Comparison of ENCODE assay signal across 8 cellular contexts in the genomic region with DNA sequence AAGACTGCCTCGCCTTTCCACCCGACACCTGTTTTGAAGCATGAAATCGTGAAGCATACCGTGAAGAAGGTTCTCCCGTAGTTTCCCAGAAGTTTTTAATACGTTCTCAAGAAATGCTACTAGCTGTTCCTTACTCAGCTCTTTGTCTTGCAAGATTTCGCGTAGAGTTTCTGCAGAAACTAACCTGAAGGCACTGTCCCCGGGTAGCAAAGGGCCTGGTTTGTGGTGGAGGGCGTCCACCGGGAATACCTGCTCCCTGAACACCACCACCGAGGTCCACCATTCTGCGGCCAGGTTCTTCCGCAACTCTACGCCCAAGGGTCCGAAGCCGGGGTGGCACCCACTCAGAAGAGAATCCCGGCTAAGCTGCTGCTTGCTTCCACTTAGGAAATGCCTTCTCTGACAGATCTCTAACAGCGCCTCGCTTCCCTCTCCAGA. TPM values are rescaled to one million over a fixed set of nuclear protein-coding genes. Genes with fewer than 3 reads are reported as not detected.
DNase-seq lines count a peak whose midpoint lies in the region; ATAC-seq and TF ChIP-seq lines count a peak whose summit lies in the region.

No MANE protein-coding gene starts in this region.

- intact Hi-C loops in activated CD4-positive, alpha-beta T cell treated with anti-CD3 and anti-CD28 coated beads, Interleukin-2, amount 10 ng/mL, durations not matched to agents 24 days and 14 days (cut with micrococcal nuclease), result no loop called here
- intact Hi-C loops in spleen (cut with DNase I; ENCODE audit: low total_unique reads), result loop anchor here (5.0 kb wide), 1 partner anchor 74 kb away; no protein-coding TSS in a partner anchor

- peak overlapping the region; percentile 96 for H3K4me3 Mint-ChIP-seq in activated CD4-positive, alpha-beta T cell treated with anti-CD3 and anti-CD28 coated beads, Interleukin-2, amount 10 ng/mL, durations not matched to agents 24 days and 14 days

- peak overlapping the region; percentile 97 for H3K27ac Mint-ChIP-seq in activated CD4-positive, alpha-beta T cell treated with anti-CD3 and anti-CD28 coated beads, Interleukin-2, amount 10 ng/mL, durations not matched to agents 24 days and 14 days

- no peaks in the 10 kb centered on the region for H3K27me3 Mint-ChIP-seq in activated CD4-positive, alpha-beta T cell treated with anti-CD3 and anti-CD28 coated beads, Interleukin-2, amount 10 ng/mL, durations not matched to agents 24 days and 14 days

- H3K9me3 ChIP-seq in WERI-Rb-1 (ENCODE audit: severe bottlenecking), result no peaks in the 10 kb centered on the region
- H3K9me3 ChIP-seq in spleen, result no peaks in the 10 kb centered on the region

- H3K27me3 ChIP-seq in WERI-Rb-1 (ENCODE audit: insufficient read depth, low read depth, severe bottlenecking) (no peaks in the 10 kb centered on the region), spleen (replicated peaks in 1 of 7) (no peaks in the 10 kb centered on the region)

- H3K36me3 Mint-ChIP-seq in activated CD4-positive, alpha-beta T cell treated with anti-CD3 and anti-CD28 coated beads, Interleukin-2, amount 10 ng/mL, durations not matched to agents 24 days and 14 days (ENCODE audit: low read depth), result peaks cover 62% of the 10 kb centered on the region

- H3K36me3 ChIP-seq in WERI-Rb-1, result peaks cover 58% of the 10 kb centered on the region
- peaks cover 0 to 62% (median 38%) of the 10 kb centered on the region in 6 donors for H3K36me3 ChIP-seq in spleen

- H3K27ac ChIP-seq in WERI-Rb-1, result peak overlapping the region; percentile 93
- peak overlapping the region; percentile 77 to 94 (median 90) for H3K27ac ChIP-seq in spleen

- DNase-seq in activated CD4-positive, alpha-beta T cell treated with anti-CD3 and anti-CD28 coated beads, Interleukin-2, amount 10 ng/mL, durations not matched to agents 24 days and 14 days, result no peak
- no peak for DNase-seq in activated CD4-positive, alpha-beta T cell treated with anti-CD3 and anti-CD28 coated beads, Interleukin-2, amount 50 U/mL, for 1 hour
- DNase-seq in WERI-Rb-1, result no peak
- peak; percentile 53 for DNase-seq in hepatic stellate cell (ENCODE audit: low spot score)
- DNase-seq in spleen, result no peak
- no peak for DNase-seq in NCI-H446 (lab: John Stamatoyannopoulos, UW)
- no peak for DNase-seq in GOT3 (lab: John Stamatoyannopoulos, UW)

- H3K4me3 ChIP-seq in WERI-Rb-1 (ENCODE audit: low read depth, low read length), result peak overlapping the region; percentile 77
- peak overlapping the region; percentile 57 to 92 (median 78) for H3K4me3 ChIP-seq in spleen

- no peak for TF ChIP-seq POLR2A in spleen (IDR thresholded peaks at IDR 0.05)

- ATAC-seq in HG03520 (IDR thresholded peaks at IDR 0.05; ENCODE audit: unreplicated experiment), result no peak

- TF ChIP-seq CTCF in WERI-Rb-1 (IDR thresholded peaks at IDR 0.05; ENCODE audit: low read depth, low read length) (no peak), spleen (IDR thresholded peaks at IDR 0.05 in 8 of 11, conservative IDR thresholded peaks at IDR 0.05 in 3 of 11) (no peak)

- 0 to 1% (median 1%) methylated on average over 20 of the region's 20 CpGs for WGBS in spleen, 5 donors

- no peaks in the 10 kb centered on the region for H3K9me3 Mint-ChIP-seq in activated CD4-positive, alpha-beta T cell treated with anti-CD3 and anti-CD28 coated beads, Interleukin-2, amount 10 ng/mL, durations not matched to agents 24 days and 14 days

- H3K4me1 Mint-ChIP-seq in activated CD4-positive, alpha-beta T cell treated with anti-CD3 and anti-CD28 coated beads, Interleukin-2, amount 10 ng/mL, durations not matched to agents 24 days and 14 days, result peaks cover 60% of the 10 kb centered on the region

- H3K4me1 ChIP-seq in spleen, result peaks cover 21 to 98% (median 73%) of the 10 kb centered on the region in 6 donors

RNA-seq across cellular contexts. Expression of a gene that starts 0.5 kb away (rescaled TPM):
- 36.3 and 37.1 TPM in 2 replicates for total RNA-seq in activated CD4-positive, alpha-beta T cell treated with anti-CD3 and anti-CD28 coated beads, Interleukin-2, amount 10 ng/mL, durations not matched to agents 24 days and 14 days
- 10 to 100 TPM; 15.9 to 35.3 (median 24.1) TPM for total RNA-seq in spleen
- 10 to 100 TPM; 14.5 to 16.5 (median 16.4) TPM for polyA plus RNA-seq in spleen

RNA-seq across cellular contexts. Expression of a gene that starts 9.7 kb away (rescaled TPM):
- 844 and 861 TPM in 2 replicates for total RNA-seq in activated CD4-positive, alpha-beta T cell treated with anti-CD3 and anti-CD28 coated beads, Interleukin-2, amount 10 ng/mL, durations not matched to agents 24 days and 14 days
- 1,000 to 10,000 TPM in 5 of 7 donors, 100 to 1,000 TPM in 2; 938 to 2,219 (median 1,164) TPM for total RNA-seq in spleen
- 100 to 1,000 TPM; 493 to 626 (median 515) TPM for polyA plus RNA-seq in spleen

RNA-seq across cellular contexts. Expression of a gene that starts 10.4 kb away (rescaled TPM):
- total RNA-seq in activated CD4-positive, alpha-beta T cell treated with anti-CD3 and anti-CD28 coated beads, Interleukin-2, amount 10 ng/mL, durations not matched to agents 24 days and 14 days, result 42.9 and 48.3 TPM in 2 replicates
- total RNA-seq in spleen, result 10 to 100 TPM; 38.8 to 83.9 (median 53.7) TPM
- 10 to 100 TPM; 33.5 to 59.9 (median 39.4) TPM for polyA plus RNA-seq in spleen

RNA-seq across cellular contexts. Expression of a gene that starts 47.5 kb away (rescaled TPM):
- 0.28 TPM in 1 of 2 replicates, not detected in the other for total RNA-seq in activated CD4-positive, alpha-beta T cell treated with anti-CD3 and anti-CD28 coated beads, Interleukin-2, amount 10 ng/mL, durations not matched to agents 24 days and 14 days
- total RNA-seq in spleen, result 10 to 100 TPM; 18.9 to 55.0 (median 29.1) TPM
- polyA plus RNA-seq in spleen, result 10 to 100 TPM; 15.6 to 26.3 (median 15.7) TPM
